In the genomic region with DNA sequence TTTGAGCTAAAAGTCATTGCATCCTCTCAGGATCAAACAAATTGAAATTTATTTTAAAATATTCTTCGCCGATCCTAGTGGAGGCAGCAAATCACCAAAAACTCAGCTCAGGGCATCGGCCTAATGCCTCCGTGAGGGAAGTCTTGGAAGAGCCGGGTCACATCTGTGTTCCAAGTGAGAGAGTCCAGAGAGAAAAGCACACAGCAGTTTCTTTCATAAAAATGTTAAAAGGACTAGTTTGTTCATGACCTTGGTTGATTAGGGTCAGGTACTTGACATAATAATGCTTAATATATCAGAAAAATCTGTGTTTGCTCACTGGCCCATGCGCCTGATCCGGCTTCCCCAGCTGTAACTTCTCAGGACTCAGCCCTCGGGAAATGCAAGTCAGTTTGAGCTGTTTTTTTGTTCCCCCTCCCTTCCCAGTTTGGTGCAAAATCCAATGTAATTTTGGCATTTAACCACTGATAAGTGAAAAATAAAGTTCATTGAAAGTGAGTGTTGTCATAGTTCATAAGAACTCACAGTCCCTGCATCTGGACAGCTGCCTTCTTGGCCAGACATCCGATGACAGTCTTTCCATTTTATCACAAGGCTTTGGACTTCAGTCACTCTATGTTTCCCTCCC, we compare ENCODE assay signal across 1 cellular context.
TF ChIP-seq lines count a peak whose summit lies in the region.

No MANE protein-coding gene starts in this region.

TF ChIP-seq in IMR-90, 13 proteins besides CTCF, POLR2A, EP300 and RAD21:
- TF ChIP-seq NFE2L2 (IDR thresholded peaks at IDR 0.05; ENCODE audit: low read depth, low read length) = no peak
- no peak for TF ChIP-seq CEBPB (IDR thresholded peaks at IDR 0.05; ENCODE audit: low read depth, low read length)
- TF ChIP-seq ELK1 (IDR thresholded peaks at IDR 0.05; ENCODE audit: borderline replicate concordance, low read depth, low read length) = no peak
- TF ChIP-seq CHD1 (IDR thresholded peaks at IDR 0.05; ENCODE audit: low read depth, low read length) = no peak
